Comparison of ENCODE assay signal across 33 cellular contexts in genomic region chr1:160716013-160716412, GRCh38. TPM values are rescaled to one million over a fixed set of nuclear protein-coding genes. Genes with fewer than 3 reads are reported as not detected.
"Had no signal": no experiment of that assay in that cellular context is flagged by ENCODE, and none has a peak within 500 bp of the region (broad histone marks: within the 10 kb centered on the region; RNA-seq: fewer than 3 reads in every experiment).

No MANE protein-coding gene starts in this region.

- FAIRE-seq: endometrium, islet of Langerhans, keratinocyte had no signal

- H3K9me3 ChIP-seq: colonic mucosa, esophagus squamous epithelium, gastrocnemius medialis, heart right ventricle, left lung, lower lobe of right lung, mucosa of descending colon had no signal

- H3K4me3 ChIP-seq: colonic mucosa, esophagus squamous epithelium, gastrocnemius medialis, heart right ventricle, left lung, lower lobe of right lung, mucosa of descending colon had no signal

- H3K4me3 Mint-ChIP-seq: dendritic cell treated with granulocyte-macrophage colony-stimulating factor and Interleukin-4, amounts not matched to agents 40 ng/mL and 50 ng/mL, for 4 days; effector memory CD8-positive, alpha-beta T cell; endodermal cell; mesothelial cell of epicardium had no signal

- H3K36me3 ChIP-seq: colonic mucosa, esophagus squamous epithelium, gastrocnemius medialis, heart right ventricle, left lung, lower lobe of right lung had no signal

- H3K27ac ChIP-seq: colonic mucosa, epithelial cell of prostate, esophagus squamous epithelium, gastrocnemius medialis, heart right ventricle, left lung, lower lobe of right lung had no signal

- H3K27me3 ChIP-seq: colonic mucosa, gastrocnemius medialis had no signal

- H3K27me3 Mint-ChIP-seq: dendritic cell treated with granulocyte-macrophage colony-stimulating factor and Interleukin-4, amounts not matched to agents 40 ng/mL and 50 ng/mL, for 4 days; effector memory CD8-positive, alpha-beta T cell; naive B cell had no signal

- DNase-seq: colonic mucosa; cortex of kidney; effector CD8-positive, alpha-beta T cell; effector memory CD8-positive, alpha-beta T cell; endodermal cell; erythroblast; esophagus squamous epithelium; foreskin fibroblast; foreskin melanocyte; gastrocnemius medialis; glutamatergic neuron; head of caudate nucleus; heart right ventricle; hippocampal formation; left cardiac atrium; left lung; left ventricle myocardium superior; lower lobe of right lung; mesenchymal stem cell; mucosa of descending colon; naive B cell had no signal

- H3K9me3 Mint-ChIP-seq: dendritic cell treated with granulocyte-macrophage colony-stimulating factor and Interleukin-4, amounts not matched to agents 40 ng/mL and 50 ng/mL, for 4 days; effector memory CD8-positive, alpha-beta T cell; naive B cell had no signal

- H3K27ac Mint-ChIP-seq: dendritic cell treated with granulocyte-macrophage colony-stimulating factor and Interleukin-4, amounts not matched to agents 40 ng/mL and 50 ng/mL, for 4 days; endodermal cell; mesothelial cell of epicardium had no signal

- H3K4me1 Mint-ChIP-seq: endodermal cell had no signal

- ATAC-seq: effector memory CD8-positive, alpha-beta T cell; esophagus mucosa; gastrocnemius medialis; heart right ventricle; left cardiac atrium; left lung; left ventricle myocardium superior; lower lobe of right lung; mucosa of descending colon had no signal

- H3K36me3 Mint-ChIP-seq: mesothelial cell of epicardium, naive B cell had no signal

- H3K4me1 ChIP-seq: colonic mucosa, gastrocnemius medialis had no signal

RNA-seq across cellular contexts. Expression of gene CD48, which starts 4.4 kb away (rescaled TPM):
- total RNA-seq: dermis microvascular lymphatic vessel endothelial cell, glomerular endothelial cell, kidney epithelial cell, lung microvascular endothelial cell, myocyte had no signal

RNA-seq across cellular contexts. Expression of gene SLAMF7, which starts 23.0 kb away (rescaled TPM):
- total RNA-seq: dermis microvascular lymphatic vessel endothelial cell, endodermal cell, glomerular endothelial cell, lung microvascular endothelial cell, mesothelial cell of epicardium, myocyte had no signal
